In the genomic region with DNA sequence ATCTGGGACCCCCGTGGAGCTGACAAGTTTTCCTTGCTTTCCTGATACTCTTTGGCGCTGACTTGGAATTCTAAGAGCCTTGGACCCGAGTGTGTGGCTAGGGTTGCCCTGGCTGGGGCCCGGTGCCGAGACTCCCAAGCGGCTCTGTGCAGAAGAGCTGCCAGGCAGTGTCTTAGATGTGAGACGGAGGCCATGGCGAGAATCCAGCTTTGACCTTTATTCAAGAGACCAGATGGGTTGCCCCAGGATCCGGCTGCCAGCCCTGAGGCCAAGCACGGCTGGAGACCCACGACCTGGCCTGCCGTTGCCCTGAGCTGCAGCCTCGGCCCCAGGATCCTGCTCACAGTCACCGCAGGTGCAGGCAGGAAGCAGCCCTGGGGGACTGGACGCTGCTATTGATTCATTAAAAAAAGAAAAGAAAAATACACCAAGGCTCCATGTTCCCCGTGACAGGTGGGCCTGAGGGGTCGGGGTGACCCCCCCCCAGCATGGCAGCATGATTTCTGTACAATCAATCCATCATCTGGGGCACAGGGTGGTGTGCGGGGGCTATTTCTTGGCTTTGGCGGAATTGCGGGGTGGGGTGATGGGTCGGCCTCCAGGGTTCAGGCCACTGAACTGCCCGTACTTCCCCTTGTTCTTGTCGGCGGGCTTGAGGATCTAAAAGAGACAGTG, we compare ENCODE assay signal across 14 cellular contexts. TPM values are rescaled to one million over a fixed set of nuclear protein-coding genes. Genes with fewer than 3 reads are reported as not detected.
DNase-seq lines count a peak whose midpoint lies in the region; ATAC-seq, FAIRE-seq and TF ChIP-seq lines count a peak whose summit lies in the region.
"Had no signal": no experiment of that assay in that cellular context is flagged by ENCODE, and none has a peak within 500 bp of the region (broad histone marks: within the 10 kb centered on the region; RNA-seq: fewer than 3 reads in every experiment).

No MANE protein-coding gene starts in this region.

- H3K27me3 Mint-ChIP-seq in CD4-positive, CD25-positive, alpha-beta regulatory T cell: no peaks in the 10 kb centered on the region
- H3K27me3 Mint-ChIP-seq in activated T-helper 2 cell treated with anti-CD3 and anti-CD28 coated beads, Interferon-gamma antibody, Interleukin-2, Interleukin-4, amounts not matched to agents 10 μg/mL and 5 μg/mL and 100 μg/mL, durations not matched to agents 14 hours and 24 hours and 36 hours (ENCODE audit: low read depth): no peaks in the 10 kb centered on the region
- H3K27me3 Mint-ChIP-seq in natural killer cell (ENCODE audit: low read depth in 2 of 2): no peaks in the 10 kb centered on the region

- H3K27ac Mint-ChIP-seq in CD4-positive, CD25-positive, alpha-beta regulatory T cell: peak overlapping the region in 2 of 3 donors; percentile 74 to 97
- H3K27ac Mint-ChIP-seq in activated T-helper 2 cell treated with anti-CD3 and anti-CD28 coated beads, Interferon-gamma antibody, Interleukin-2, Interleukin-4, amounts not matched to agents 10 μg/mL and 5 μg/mL and 100 μg/mL, durations not matched to agents 14 hours and 24 hours and 36 hours: peak overlapping the region; percentile 38
- H3K27ac Mint-ChIP-seq in natural killer cell: peak overlapping the region; percentile 29 to 64

- H3K27ac ChIP-seq in CD4-positive, CD25-positive, alpha-beta regulatory T cell (ENCODE audit: insufficient read depth, low read length, poor library complexity, severe bottlenecking): peak overlapping the region; percentile 33
- no peak overlapping the region for H3K27ac ChIP-seq in small intestine (ENCODE audit: low read depth in 1 of 2, low read length in 1 of 2)
- H3K27ac ChIP-seq: SJSA1, stomach had no signal

- peak overlapping the region; percentile 29 to 97 (median 70) for H3K4me3 Mint-ChIP-seq in CD4-positive, CD25-positive, alpha-beta regulatory T cell
- H3K4me3 Mint-ChIP-seq in activated T-helper 2 cell treated with anti-CD3 and anti-CD28 coated beads, Interferon-gamma antibody, Interleukin-2, Interleukin-4, amounts not matched to agents 10 μg/mL and 5 μg/mL and 100 μg/mL, durations not matched to agents 14 hours and 24 hours and 36 hours (ENCODE audit: low read depth): peak overlapping the region; percentile 26
- H3K4me3 Mint-ChIP-seq in natural killer cell: peak overlapping the region; percentile 65

- FAIRE-seq in small intestine (lab: Jason Lieb, UNC): no peak

- in situ Hi-C loops in G401 (cut with HindIII; ENCODE audit: low sequenced_read_pairs): no loop called here

- peaks cover 0 to 68% (median 19%) of the 10 kb centered on the region in 4 donors for H3K4me1 Mint-ChIP-seq in CD4-positive, CD25-positive, alpha-beta regulatory T cell
- peaks cover 29% of the 10 kb centered on the region for H3K4me1 Mint-ChIP-seq in activated T-helper 2 cell treated with anti-CD3 and anti-CD28 coated beads, Interferon-gamma antibody, Interleukin-2, Interleukin-4, amounts not matched to agents 10 μg/mL and 5 μg/mL and 100 μg/mL, durations not matched to agents 14 hours and 24 hours and 36 hours (ENCODE audit: low read depth)
- H3K4me1 Mint-ChIP-seq in natural killer cell: peaks cover 21 to 40% of the 10 kb centered on the region in 2 donors

- H3K4me1 ChIP-seq in CD4-positive, CD25-positive, alpha-beta regulatory T cell (ENCODE audit: control insufficient read depth, insufficient read depth, low read length, poor library complexity, severe bottlenecking): peaks cover 62% of the 10 kb centered on the region
- H3K4me1 ChIP-seq in small intestine (ENCODE audit: control insufficient read depth in 2 of 2, insufficient read depth in 1 of 2, low read depth in 1 of 2, low read length in 1 of 2): peaks cover 3 to 4% of the 10 kb centered on the region in 2 donors

- peaks cover 4% of the 10 kb centered on the region for H3K36me3 Mint-ChIP-seq in CD4-positive, CD25-positive, alpha-beta regulatory T cell
- peaks cover 45% of the 10 kb centered on the region for H3K36me3 Mint-ChIP-seq in activated T-helper 2 cell treated with anti-CD3 and anti-CD28 coated beads, Interferon-gamma antibody, Interleukin-2, Interleukin-4, amounts not matched to agents 10 μg/mL and 5 μg/mL and 100 μg/mL, durations not matched to agents 14 hours and 24 hours and 36 hours (ENCODE audit: low read depth)
- H3K36me3 Mint-ChIP-seq in natural killer cell: no peaks in the 10 kb centered on the region

- H3K9me3 Mint-ChIP-seq in CD4-positive, CD25-positive, alpha-beta regulatory T cell: no peaks in the 10 kb centered on the region
- no peaks in the 10 kb centered on the region for H3K9me3 Mint-ChIP-seq in activated T-helper 2 cell treated with anti-CD3 and anti-CD28 coated beads, Interferon-gamma antibody, Interleukin-2, Interleukin-4, amounts not matched to agents 10 μg/mL and 5 μg/mL and 100 μg/mL, durations not matched to agents 14 hours and 24 hours and 36 hours
- H3K9me3 Mint-ChIP-seq in natural killer cell: no peaks in the 10 kb centered on the region

- H3K9me3 ChIP-seq in CD4-positive, CD25-positive, alpha-beta regulatory T cell (ENCODE audit: control insufficient read depth in 2 of 2, low read length in 2 of 2): no peaks in the 10 kb centered on the region
- no peaks in the 10 kb centered on the region for H3K9me3 ChIP-seq in small intestine (ENCODE audit: control insufficient read depth, low read depth)
- H3K9me3 ChIP-seq: stomach had no signal

- H3K36me3 ChIP-seq in CD4-positive, CD25-positive, alpha-beta regulatory T cell (ENCODE audit: control insufficient read depth, insufficient read depth, low read length): peaks cover 35% of the 10 kb centered on the region
- H3K36me3 ChIP-seq in small intestine (ENCODE audit: control insufficient read depth in 2 of 2, insufficient read depth in 2 of 2, low read length in 2 of 2): peaks cover 12 to 19% of the 10 kb centered on the region in 2 donors

- 81 to 85% (median 84%) methylated on average over 22 to 24 of the region's 24 CpGs for WGBS in small intestine, 3 donors

- no peak for TF ChIP-seq CTCF in natural killer cell (IDR thresholded peaks at IDR 0.05)

- no peak for ATAC-seq in CD4-positive, CD25-positive, alpha-beta regulatory T cell (ENCODE audit: low read depth in 2 of 2)
- ATAC-seq in natural killer cell: no peak

- intact Hi-C loops in activated T-helper 2 cell treated with anti-CD3 and anti-CD28 coated beads, Interferon-gamma antibody, Interleukin-2, Interleukin-4, amounts not matched to agents 10 μg/mL and 5 μg/mL and 100 μg/mL, durations not matched to agents 14 hours and 24 hours and 36 hours (cut with micrococcal nuclease): no loop called here
- intact Hi-C loops in natural killer cell (cut with micrococcal nuclease): no loop called here

- no peak for DNase-seq in CD4-positive, CD25-positive, alpha-beta regulatory T cell
- peak; percentile 59 for DNase-seq in G401 (ENCODE audit: low spot score)
- no peak for DNase-seq in activated T-helper 2 cell treated with anti-CD3 and anti-CD28 coated beads, Interferon-gamma antibody, Interleukin-2, Interleukin-4, amounts not matched to agents 10 μg/mL and 5 μg/mL and 100 μg/mL, durations not matched to agents 14 hours and 24 hours and 36 hours (ENCODE audit: low spot score)
- DNase-seq in natural killer cell: no peak
- no peak for DNase-seq in T-helper 9 cell
- DNase-seq in small intestine: no peak
- DNase-seq in DMS153 treated with DMSO at 0.1 percent for 48 hours (lab: John Stamatoyannopoulos, UW; ENCODE audit: unreplicated experiment): no peak
- DNase-seq: islet precursor cell, NCI-H1694 treated with DMSO at 0.1 percent for 48 hours, stomach had no signal

- no peaks in the 10 kb centered on the region for H3K27me3 ChIP-seq in CD4-positive, CD25-positive, alpha-beta regulatory T cell (ENCODE audit: control insufficient read depth, insufficient read depth, low read length)
- H3K27me3 ChIP-seq in small intestine (ENCODE audit: control insufficient read depth in 2 of 2, insufficient read depth in 2 of 2, low read length in 2 of 2): no peaks in the 10 kb centered on the region
- H3K27me3 ChIP-seq: SJSA1, stomach had no signal

- no peak overlapping the region for H3K4me3 ChIP-seq in CD4-positive, CD25-positive, alpha-beta regulatory T cell (ENCODE audit: low read depth, low read length)
- H3K4me3 ChIP-seq in small intestine (ENCODE audit: low read depth in 1 of 2, low read length in 2 of 2): no peak overlapping the region
- H3K4me3 ChIP-seq: SJSA1, smooth muscle cell, stomach had no signal

RNA-seq across cellular contexts. Expression of a gene that starts 3.5 kb away (rescaled TPM):
- 160 TPM for total RNA-seq in CD4-positive, CD25-positive, alpha-beta regulatory T cell
- polyA plus RNA-seq in CD4-positive, CD25-positive, alpha-beta regulatory T cell: 100 to 1,000 TPM; 547 to 762 (median 622) TPM
- total RNA-seq in G401 (2014; rRNA removed; shearing (Covaris generic)): 319 TPM in 2 replicates
- 250 and 262 TPM in 2 replicates for total RNA-seq in activated T-helper 2 cell treated with anti-CD3 and anti-CD28 coated beads, Interferon-gamma antibody, Interleukin-2, Interleukin-4, amounts not matched to agents 10 μg/mL and 5 μg/mL and 100 μg/mL, durations not matched to agents 14 hours and 24 hours and 36 hours
- total RNA-seq in natural killer cell: 100 to 1,000 TPM; 222 to 245 (median 233) TPM
- polyA plus RNA-seq in small intestine: 100 to 1,000 TPM; 165 to 211 (median 210) TPM

RNA-seq across cellular contexts. Expression of a gene that starts 5.8 kb away (rescaled TPM):
- 312 TPM for total RNA-seq in CD4-positive, CD25-positive, alpha-beta regulatory T cell
- polyA plus RNA-seq in CD4-positive, CD25-positive, alpha-beta regulatory T cell: 100 to 1,000 TPM; 328 to 504 (median 378) TPM
- 0.10 and 0.31 TPM in 2 replicates for total RNA-seq in G401 (2014; rRNA removed; shearing (Covaris generic))
- 112 and 118 TPM in 2 replicates for total RNA-seq in activated T-helper 2 cell treated with anti-CD3 and anti-CD28 coated beads, Interferon-gamma antibody, Interleukin-2, Interleukin-4, amounts not matched to agents 10 μg/mL and 5 μg/mL and 100 μg/mL, durations not matched to agents 14 hours and 24 hours and 36 hours
- 100 to 1,000 TPM; 314 to 359 (median 342) TPM for total RNA-seq in natural killer cell
- 10 to 100 TPM in 1 of 3 donors, 1 to 10 TPM in 2; 2.5 to 18.1 (median 4.4) TPM for polyA plus RNA-seq in small intestine
- total RNA-seq: cerebellum, NCI-H460, SJSA1, smooth muscle cell had no signal
- polyA plus RNA-seq: smooth muscle cell had no signal

RNA-seq across cellular contexts. Expression of a gene that starts 6.3 kb away (rescaled TPM):
- 27.5 TPM for total RNA-seq in CD4-positive, CD25-positive, alpha-beta regulatory T cell
- 1 to 10 TPM; 3.5 to 6.7 (median 6.4) TPM for polyA plus RNA-seq in CD4-positive, CD25-positive, alpha-beta regulatory T cell
- 20.3 and 38.1 TPM in 2 replicates for total RNA-seq in G401 (2014; rRNA removed; shearing (Covaris generic))
- total RNA-seq in activated T-helper 2 cell treated with anti-CD3 and anti-CD28 coated beads, Interferon-gamma antibody, Interleukin-2, Interleukin-4, amounts not matched to agents 10 μg/mL and 5 μg/mL and 100 μg/mL, durations not matched to agents 14 hours and 24 hours and 36 hours: 32.1 and 34.1 TPM in 2 replicates
- total RNA-seq in natural killer cell: 10 to 100 TPM; 30.2 to 47.1 (median 37.3) TPM
- polyA plus RNA-seq in small intestine: 10 to 100 TPM; 19.5 to 88.3 (median 58.6) TPM

RNA-seq across cellular contexts. Expression of a gene that starts 17.4 kb away (rescaled TPM):
- total RNA-seq in CD4-positive, CD25-positive, alpha-beta regulatory T cell: 7.8 TPM
- 1 to 10 TPM in 2 of 4 donors, under 1 TPM in 2; 0.63 to 2.3 (median 1.1) TPM for polyA plus RNA-seq in CD4-positive, CD25-positive, alpha-beta regulatory T cell
- not detected in 2 replicates for total RNA-seq in G401 (2014; rRNA removed; shearing (Covaris generic))
- total RNA-seq in activated T-helper 2 cell treated with anti-CD3 and anti-CD28 coated beads, Interferon-gamma antibody, Interleukin-2, Interleukin-4, amounts not matched to agents 10 μg/mL and 5 μg/mL and 100 μg/mL, durations not matched to agents 14 hours and 24 hours and 36 hours: 0.51 and 0.68 TPM in 2 replicates
- total RNA-seq in natural killer cell: 10 to 100 TPM; 25.0 to 29.0 (median 25.0) TPM
- under 1 TPM in 1 of 3 donors, not detected in 2; 0.40 TPM for polyA plus RNA-seq in small intestine
- total RNA-seq: SJSA1 had no signal

RNA-seq across cellular contexts. Expression of a gene that starts 24.7 kb away (rescaled TPM):
- 3.0 TPM for total RNA-seq in CD4-positive, CD25-positive, alpha-beta regulatory T cell
- polyA plus RNA-seq in CD4-positive, CD25-positive, alpha-beta regulatory T cell: 1 to 10 TPM in 1 of 4 donors, under 1 TPM in 3; 0.10 to 1.3 (median 0.40) TPM
- 1.9 and 4.2 TPM in 2 replicates for total RNA-seq in G401 (2014; rRNA removed; shearing (Covaris generic))
- 2.9 and 3.0 TPM in 2 replicates for total RNA-seq in activated T-helper 2 cell treated with anti-CD3 and anti-CD28 coated beads, Interferon-gamma antibody, Interleukin-2, Interleukin-4, amounts not matched to agents 10 μg/mL and 5 μg/mL and 100 μg/mL, durations not matched to agents 14 hours and 24 hours and 36 hours
- 10 to 100 TPM in 2 of 3 donors, 1 to 10 TPM in 1; 9.8 to 13.4 (median 10.3) TPM for total RNA-seq in natural killer cell
- 1 to 10 TPM in 2 of 3 donors, not detected in 1; 1.4 to 3.0 TPM for polyA plus RNA-seq in small intestine

Comparison
In these comparisons a context has a peak if more than half of its experiments do, and no peak if none do; other contexts are left out.
1. RNA of a gene that starts 5.8 kb away (total RNA-seq): 314 to 359 TPM in natural killer cell, 312 TPM in CD4-positive, CD25-positive, alpha-beta regulatory T cell (single experiment) and 112 to 118 TPM in activated T-helper 2 cell treated with anti-CD3 and anti-CD28 coated beads, Interferon-gamma antibody, Interleukin-2, Interleukin-4, amounts not matched to agents 10 μg/mL and 5 μg/mL and 100 μg/mL, durations not matched to agents 14 hours and 24 hours and 36 hours; 0.10 to 0.31 TPM in G401; every median in the first group is over 10 times any median in the second.
2. Peak in every context shown above with its lines, with median percentiles within 50 percentile points of each other: H3K27ac Mint-ChIP-seq and H3K4me3 Mint-ChIP-seq.